34 cellular contexts compared by ENCODE assay signal in genomic region chr3:52879090-52879489, GRCh38. TPM values are rescaled to one million over a fixed set of nuclear protein-coding genes. Genes with fewer than 3 reads are reported as not detected.
DNase-seq lines count a peak whose midpoint lies in the region; ATAC-seq and TF ChIP-seq lines count a peak whose summit lies in the region.
"Had no signal": no experiment of that assay in that cellular context is flagged by ENCODE, and none has a peak within 500 bp of the region (broad histone marks: within the 10 kb centered on the region; RNA-seq: fewer than 3 reads in every experiment).

No MANE protein-coding gene starts in this region.

- no peaks in the 10 kb centered on the region; the same call in 1 of the 2 replicates for H3K4me1 ChIP-seq in H9 (ENCODE audit: insufficient read depth, low read length)
- H3K4me1 ChIP-seq in osteoblast (ENCODE audit: insufficient read depth, low read length): peaks cover 5% of the 10 kb centered on the region
- H3K4me1 ChIP-seq: BE2C, foreskin keratinocyte had no signal

- peaks cover 0 to 2% (median 0%) of the 10 kb centered on the region in 3 experiments; a peak in 2 of 7 replicates for H3K36me3 Mint-ChIP-seq in H9 (ENCODE audit: insufficient read depth in 1 of 3, low read depth in 3 of 3)
- H3K36me3 Mint-ChIP-seq: natural killer cell treated with Interleukin-12 subunit alpha and Interleukin-12 subunit beta and Interleukin-15 and Interleukin-18, amount 100 ng/mL, for 72 hours had no signal

- no peak overlapping the region for H2BK5ac ChIP-seq in H9 (ENCODE audit: insufficient read length, low read length)

- no peak overlapping the region for H2BK120ac ChIP-seq in H9 (ENCODE audit: low read depth, low read length, poor library complexity, severe bottlenecking)

- H4K8ac ChIP-seq in H9 (replicated peaks; ENCODE audit: insufficient read length, low read depth, low read length): no peak overlapping the region

- no peak overlapping the region for H3T11ph ChIP-seq in H9 (ENCODE audit: low read length)

- DNase-seq in H9 (peak; percentile 42), astrocyte of the cerebellum (ENCODE audit: low read depth) (no peak), fibroblast of mammary gland (ENCODE audit: low read depth) (no peak), osteoblast (ENCODE audit: insufficient read length, low spot score, missing footprints) (peak; percentile 50)
- no peak for DNase-seq in activated CD4-positive, alpha-beta T cell treated with anti-CD3 and anti-CD28 coated beads for 4 hours
- DNase-seq: activated CD4-positive, alpha-beta T cell treated with anti-CD3 and anti-CD28 coated beads for 36 hours; activated effector memory CD4-positive, alpha-beta T cell treated with Interleukin-2 at 50 U/mL for 16 hours; activated T-cell treated with anti-CD3 and anti-CD28 coated beads, Interleukin-2, amount 50 U/mL, for 1 hour; amygdala; BE2C; CD8-positive, alpha-beta memory T cell; DMS 273 treated with DMSO at 0.1 percent for 48 hours; effector CD8-positive, alpha-beta T cell; foreskin keratinocyte; GM23248; mucosa of descending colon; NCI-H1048; NCI-H446; NCI-H774; Peyer's patch; SIG-M5; stimulated activated naive B cell treated with anti-CD40 and anti-IgM and Interleukin-4, amounts not matched to agents 10 μg/mL and 1 μg/mL and 100 μg/mL, for 72 hours; substantia nigra; upper lobe of left lung had no signal

- H2AFZ ChIP-seq in H9 (ENCODE audit: low read length) (no peak overlapping the region), osteoblast (ENCODE audit: low read length) (no peak overlapping the region)
- H2AFZ ChIP-seq: GM23248 had no signal

- no peaks in the 10 kb centered on the region for H3K27me3 ChIP-seq in H9 (ENCODE audit: insufficient read depth, low read length)
- no peaks in the 10 kb centered on the region for H3K27me3 ChIP-seq in osteoblast (ENCODE audit: insufficient read depth, low read length)
- H3K27me3 ChIP-seq: BE2C, cardiac muscle cell, foreskin keratinocyte, Peyer's patch, upper lobe of left lung had no signal

- ATAC-seq in HG03520 (IDR thresholded peaks at IDR 0.05; ENCODE audit: unreplicated experiment) (no peak), HG02610 (IDR thresholded peaks at IDR 0.05; ENCODE audit: unreplicated experiment) (no peak), GM18505 (IDR thresholded peaks at IDR 0.05; ENCODE audit: unreplicated experiment) (no peak)
- ATAC-seq: activated CD4-positive, alpha-beta T cell treated with anti-CD3 and anti-CD28 coated beads for 36 hours; activated naive CD4-positive, alpha-beta T cell treated with anti-CD3 and anti-CD28 coated beads, Interleukin-2, amount 50 U/mL, for 72 hours; foreskin keratinocyte; mucosa of descending colon; natural killer cell treated with Interleukin-12 subunit alpha and Interleukin-12 subunit beta and Interleukin-15 and Interleukin-18, amount 100 ng/mL, for 72 hours; stimulated activated naive B cell treated with anti-CD40 and anti-IgM and Interleukin-4, amounts not matched to agents 10 μg/mL and 1 μg/mL and 100 μg/mL, for 72 hours had no signal

- no peaks in the 10 kb centered on the region for H3K36me3 ChIP-seq in osteoblast (ENCODE audit: insufficient read depth, low read length)
- H3K36me3 ChIP-seq: BE2C, cardiac muscle cell, Peyer's patch, upper lobe of left lung had no signal

- peak overlapping the region in 1 of 3 experiments; percentile 27; a peak in 1 of 7 replicates for H3K27ac Mint-ChIP-seq in H9
- H3K27ac Mint-ChIP-seq: activated CD4-positive, alpha-beta T cell treated with anti-CD3 and anti-CD28 coated beads for 36 hours; activated naive CD4-positive, alpha-beta T cell treated with anti-CD3 and anti-CD28 coated beads, Interleukin-2, amount 50 U/mL, for 72 hours; natural killer cell treated with Interleukin-12 subunit alpha and Interleukin-12 subunit beta and Interleukin-15 and Interleukin-18, amount 100 ng/mL, for 72 hours; stimulated activated naive B cell treated with anti-CD40 and anti-IgM and Interleukin-4, amounts not matched to agents 10 μg/mL and 1 μg/mL and 100 μg/mL, for 72 hours; T-helper 2 cell treated with Interferon-gamma antibody and Interleukin-4, amounts not matched to agents 5 μg/mL and 100 μg/mL, for 36 hours had no signal

- no CpG with 5 or more reads among the region's 4 CpGs for WGBS in H9 (ENCODE audit: extremely low coverage, insufficient read length, low lambda C conversion rate)

- H3K23me2 ChIP-seq in H9 (ENCODE audit: insufficient read length, low read depth, low read length, poor library complexity, severe bottlenecking): no peaks in the 10 kb centered on the region

- H3K9ac ChIP-seq in H9 (ENCODE audit: extremely low read depth, insufficient read length, low read length): no peak overlapping the region
- H3K9ac ChIP-seq: GM23248 had no signal

- H3K4me3 ChIP-seq in astrocyte of the cerebellum (ENCODE audit: low read depth, low read length) (no peak overlapping the region), fibroblast of mammary gland (ENCODE audit: control insufficient read depth, low read depth, low read length) (no peak overlapping the region), osteoblast (ENCODE audit: insufficient read depth, low read length) (no peak overlapping the region)
- H3K4me3 ChIP-seq: cardiac muscle cell, coronary artery, GM23248, mucosa of descending colon, Peyer's patch, skin epidermis, upper lobe of left lung had no signal

- no peak overlapping the region for H3K23ac ChIP-seq in H9 (ENCODE audit: insufficient read length, low read depth, low read length)

- H3K4me3 Mint-ChIP-seq in H9: no peak overlapping the region
- H3K4me3 Mint-ChIP-seq: activated CD4-positive, alpha-beta T cell treated with anti-CD3 and anti-CD28 coated beads for 36 hours; CD8-positive, alpha-beta memory T cell; natural killer cell treated with Interleukin-12 subunit alpha and Interleukin-12 subunit beta and Interleukin-15 and Interleukin-18, amount 100 ng/mL, for 72 hours; stimulated activated naive B cell treated with anti-CD40 and anti-IgM and Interleukin-4, amounts not matched to agents 10 μg/mL and 1 μg/mL and 100 μg/mL, for 72 hours; T-helper 2 cell treated with Interferon-gamma antibody and Interleukin-4, amounts not matched to agents 5 μg/mL and 100 μg/mL, for 36 hours had no signal

- H4K5ac ChIP-seq in H9 (ENCODE audit: insufficient read length, low read depth, low read length): no peak overlapping the region

- no peak overlapping the region for H3K18ac ChIP-seq in H9 (ENCODE audit: insufficient read length, low read depth, low read length)

- no peak overlapping the region for H4K91ac ChIP-seq in H9 (ENCODE audit: insufficient read length, low read depth, low read length)

- no peak overlapping the region for H2BK15ac ChIP-seq in H9 (ENCODE audit: low read depth, low read length)

- H3K4me1 Mint-ChIP-seq in H9: peaks cover 14 to 15% of the 10 kb centered on the region in 2 experiments

- H3K79me2 ChIP-seq in H9 (ENCODE audit: insufficient read depth, low read length) (no peaks in the 10 kb centered on the region), osteoblast (ENCODE audit: insufficient read depth, low read length) (peaks cover 11% of the 10 kb centered on the region)

- H3K56ac ChIP-seq in H9 (ENCODE audit: insufficient read length, low read depth, low read length): no peak overlapping the region

- H4K20me1 ChIP-seq in H9 (ENCODE audit: control insufficient read depth, insufficient read depth, insufficient read length) (no peaks in the 10 kb centered on the region), osteoblast (ENCODE audit: insufficient read depth, low read length) (peaks cover 22% of the 10 kb centered on the region)

- H2AK5ac ChIP-seq in H9 (ENCODE audit: insufficient read length, low read length): no peak overlapping the region

- no peaks in the 10 kb centered on the region for H3K79me1 ChIP-seq in H9 (ENCODE audit: insufficient read depth, low read depth, low read length, poor library complexity, severe bottlenecking)

- no peaks in the 10 kb centered on the region for H3K9me3 ChIP-seq in H9 (ENCODE audit: control insufficient read depth, low read depth, low read length)
- no peaks in the 10 kb centered on the region for H3K9me3 ChIP-seq in osteoblast (ENCODE audit: low read depth, low read length)
- H3K9me3 ChIP-seq: BE2C, mucosa of descending colon, Peyer's patch, upper lobe of left lung had no signal

- in situ Hi-C loops in astrocyte of the cerebellum (cut with HindIII; ENCODE audit: low sequenced_read_pairs): no loop called here

- H3K4ac ChIP-seq in H9 (ENCODE audit: low read depth, low read length): no peak overlapping the region

- no peak overlapping the region for H3K14ac ChIP-seq in H9 (ENCODE audit: insufficient read depth, low read length)

- H3K4me2 ChIP-seq in H9 (ENCODE audit: insufficient read depth, insufficient read length, low read length): no peak overlapping the region
- H3K4me2 ChIP-seq in osteoblast (ENCODE audit: insufficient read depth, low read length): no peak overlapping the region

- H3K27ac ChIP-seq in H9 (ENCODE audit: insufficient read length, low read depth, low read length): no peak overlapping the region
- no peak overlapping the region for H3K27ac ChIP-seq in osteoblast (ENCODE audit: low read depth, low read length)
- H3K27ac ChIP-seq: cardiac muscle cell, coronary artery, foreskin keratinocyte, GM23248, Peyer's patch, skin epidermis, upper lobe of left lung had no signal

- no peak overlapping the region for H2BK20ac ChIP-seq in H9 (ENCODE audit: low read depth, low read length, poor library complexity, severe bottlenecking)

- H2BK12ac ChIP-seq in H9 (ENCODE audit: insufficient read length, low read depth, low read length): no peak overlapping the region

- no peak for TF ChIP-seq POLR2A in GM18505 (IDR thresholded peaks at IDR 0.05; ENCODE audit: borderline replicate concordance, extremely low read depth, insufficient read depth, insufficient read length)

- TF ChIP-seq CTCF in H9 (conservative IDR thresholded peaks at IDR 0.05): peak; percentile 55
- peak; percentile 15 for TF ChIP-seq CTCF in astrocyte of the cerebellum (IDR thresholded peaks at IDR 0.05; ENCODE audit: low read depth, low read length, missing control alignments)
- TF ChIP-seq CTCF in fibroblast of mammary gland (conservative IDR thresholded peaks at IDR 0.05; ENCODE audit: control insufficient read depth, insufficient read depth, low read depth, low read length): peak; percentile 4
- peak; percentile 21 for TF ChIP-seq CTCF in osteoblast (IDR thresholded peaks at IDR 0.05; ENCODE audit: extremely low read depth, low read depth, low read length)

- no peaks in the 10 kb centered on the region for H3K9me3 Mint-ChIP-seq in H9
- H3K9me3 Mint-ChIP-seq: activated naive CD4-positive, alpha-beta T cell treated with anti-CD3 and anti-CD28 coated beads, Interleukin-2, amount 50 U/mL, for 72 hours; CD8-positive, alpha-beta memory T cell; natural killer cell treated with Interleukin-12 subunit alpha and Interleukin-12 subunit beta and Interleukin-15 and Interleukin-18, amount 100 ng/mL, for 72 hours; stimulated activated naive B cell treated with anti-CD40 and anti-IgM and Interleukin-4, amounts not matched to agents 10 μg/mL and 1 μg/mL and 100 μg/mL, for 72 hours; T-helper 2 cell treated with Interferon-gamma antibody and Interleukin-4, amounts not matched to agents 5 μg/mL and 100 μg/mL, for 36 hours had no signal

- H3K27me3 Mint-ChIP-seq in H9 (ENCODE audit: low read depth): no peaks in the 10 kb centered on the region
- H3K27me3 Mint-ChIP-seq: activated CD4-positive, alpha-beta T cell treated with anti-CD3 and anti-CD28 coated beads for 36 hours; CD8-positive, alpha-beta memory T cell; natural killer cell treated with Interleukin-12 subunit alpha and Interleukin-12 subunit beta and Interleukin-15 and Interleukin-18, amount 100 ng/mL, for 72 hours; stimulated activated naive B cell treated with anti-CD40 and anti-IgM and Interleukin-4, amounts not matched to agents 10 μg/mL and 1 μg/mL and 100 μg/mL, for 72 hours had no signal

RNA-seq across cellular contexts. Expression of gene STIMATE, which starts 18.3 kb away (rescaled TPM):
- 23.8 and 25.6 TPM in 2 replicates for total RNA-seq in H9 (2021)
- 11.5 and 18.5 TPM in 2 replicates for total RNA-seq in osteoblast

RNA-seq across cellular contexts. Expression of gene MUSTN1, which starts 44.3 kb away (rescaled TPM):
- 0.55 and 0.72 TPM in 2 replicates for total RNA-seq in H9 (2021)
- 1.4 TPM in 1 of 2 replicates, not detected in the other for total RNA-seq in osteoblast
- total RNA-seq: cardiac muscle cell, GM23248, LHCN-M2 had no signal

RNA-seq across cellular contexts. Expression of gene ITIH4, which starts 48.6 kb away (rescaled TPM):
- total RNA-seq in H9 (2021) (3.0 and 3.4 TPM in 2 replicates), osteoblast (2.5 and 3.5 TPM in 2 replicates)

Comparison
In these comparisons a context has a peak if more than half of its experiments do, and no peak if none do; other contexts are left out.
1. DNase-seq: peak in H9 (single experiment) and osteoblast (single experiment); none in astrocyte of the cerebellum (single experiment), fibroblast of mammary gland (single experiment) and activated CD4-positive, alpha-beta T cell treated with anti-CD3 and anti-CD28 coated beads for 4 hours (0 of 2).
2. CTCF ChIP-seq: peak in every context shown above with its lines; median percentile 55 in H9; 21 in osteoblast; 15 in astrocyte of the cerebellum; 4 in fibroblast of mammary gland.